In the genomic region with DNA sequence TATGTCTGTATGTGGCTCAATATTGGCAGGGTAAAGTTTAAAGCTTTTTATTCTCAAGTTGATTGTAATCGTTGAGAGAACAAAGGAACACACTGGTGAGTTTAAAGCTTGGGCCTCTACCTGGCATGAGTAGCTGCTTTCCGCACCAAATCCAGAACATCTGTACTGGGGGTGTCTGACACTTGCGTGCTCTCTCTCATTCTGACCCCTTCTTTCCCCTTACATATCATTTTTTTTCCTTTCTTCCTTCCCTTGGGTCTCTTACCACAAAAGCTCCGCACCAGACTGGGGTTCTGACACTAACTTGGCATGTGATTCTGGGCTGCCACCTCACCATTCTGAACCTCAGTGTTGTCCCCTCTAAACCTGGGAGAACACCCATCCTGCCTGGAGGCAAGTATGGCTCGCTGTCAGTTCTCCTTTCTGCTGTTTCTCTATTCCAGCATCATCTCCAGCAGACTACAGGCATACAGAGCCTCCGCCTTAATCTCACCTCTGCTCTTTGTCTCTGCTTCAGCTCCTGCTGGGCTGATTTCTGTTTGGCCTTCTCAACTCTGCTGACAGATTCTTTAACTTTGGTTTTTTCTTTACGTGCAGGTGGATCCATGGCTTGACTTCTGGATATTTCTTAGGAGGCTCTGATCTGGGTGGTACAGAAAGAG, we compare ENCODE assay signal across 5 cellular contexts. TPM values are rescaled to one million over a fixed set of nuclear protein-coding genes. Genes with fewer than 3 reads are reported as not detected.
DNase-seq lines count a peak whose midpoint lies in the region; ATAC-seq and TF ChIP-seq lines count a peak whose summit lies in the region.

No MANE protein-coding gene starts in this region.

- H3K27me3 ChIP-seq in H7 (ENCODE audit: control insufficient read depth, insufficient read depth, low read length) (no peaks in the 10 kb centered on the region), right atrium auricular region (no peaks in the 10 kb centered on the region), thymus (ENCODE audit: control insufficient read depth, insufficient read depth) (no peaks in the 10 kb centered on the region)

- H3K4me1 ChIP-seq in right atrium auricular region (peaks cover 0 to 21% of the 10 kb centered on the region in 2 donors), thymus (ENCODE audit: control insufficient read depth, insufficient read depth, low read length) (no peaks in the 10 kb centered on the region)

- peak overlapping the region; percentile 69 for H3K4me3 ChIP-seq in H7 (ENCODE audit: insufficient read depth, low read depth, low read length)
- peak overlapping the region; percentile 72 to 90 for H3K4me3 ChIP-seq in right atrium auricular region
- H3K4me3 ChIP-seq in thymus (ENCODE audit: low read length): peak overlapping the region; percentile 93

- DNase-seq in H7 (no peak), right atrium auricular region (ENCODE audit: low spot score) (no peak)

- no peak for TF ChIP-seq CTCF in right atrium auricular region (IDR thresholded peaks at IDR 0.05)

- no peaks in the 10 kb centered on the region for H3K9me3 ChIP-seq in right atrium auricular region
- no peaks in the 10 kb centered on the region for H3K9me3 ChIP-seq in thymus (ENCODE audit: control insufficient read depth)

- 41% methylated on average over 7 of the region's 7 CpGs for WGBS in thymus

- H3K36me3 ChIP-seq in H7 (replicated peaks; ENCODE audit: control insufficient read depth, insufficient read depth, low read length) (no peaks in the 10 kb centered on the region), right atrium auricular region (no peaks in the 10 kb centered on the region), thymus (ENCODE audit: control insufficient read depth, insufficient read depth) (peaks cover 10% of the 10 kb centered on the region)

- ATAC-seq in SK-N-SH treated with all-trans-retinoic acid at 6 μM for 48 hours (peak; percentile 48), HG03280 (IDR thresholded peaks at IDR 0.05; ENCODE audit: unreplicated experiment) (no peak)

- H3K27ac ChIP-seq in right atrium auricular region (peak overlapping the region; percentile 97 to 99), thymus (ENCODE audit: low read depth) (peak overlapping the region; percentile 79)

TF ChIP-seq in SK-N-SH treated with all-trans-retinoic acid at 6 μM for 48 hours, 23 proteins besides CTCF, POLR2A, EP300 and RAD21:
- no peak for TF ChIP-seq TSHZ2 (CRISPR knock-in tag; IDR thresholded peaks at IDR 0.05)
- TF ChIP-seq, protein P1, sequence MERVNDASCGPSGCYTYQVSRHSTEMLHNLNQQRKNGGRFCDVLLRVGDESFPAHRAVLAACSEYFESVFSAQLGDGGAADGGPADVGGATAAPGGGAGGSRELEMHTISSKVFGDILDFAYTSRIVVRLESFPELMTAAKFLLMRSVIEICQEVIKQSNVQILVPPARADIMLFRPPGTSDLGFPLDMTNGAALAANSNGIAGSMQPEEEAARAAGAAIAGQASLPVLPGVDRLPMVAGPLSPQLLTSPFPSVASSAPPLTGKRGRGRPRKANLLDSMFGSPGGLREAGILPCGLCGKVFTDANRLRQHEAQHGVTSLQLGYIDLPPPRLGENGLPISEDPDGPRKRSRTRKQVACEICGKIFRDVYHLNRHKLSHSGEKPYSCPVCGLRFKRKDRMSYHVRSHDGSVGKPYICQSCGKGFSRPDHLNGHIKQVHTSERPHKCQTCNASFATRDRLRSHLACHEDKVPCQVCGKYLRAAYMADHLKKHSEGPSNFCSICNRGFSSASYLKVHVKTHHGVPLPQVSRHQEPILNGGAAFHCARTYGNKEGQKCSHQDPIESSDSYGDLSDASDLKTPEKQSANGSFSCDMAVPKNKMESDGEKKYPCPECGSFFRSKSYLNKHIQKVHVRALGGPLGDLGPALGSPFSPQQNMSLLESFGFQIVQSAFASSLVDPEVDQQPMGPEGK (CRISPR knock-in tag; IDR thresholded peaks at IDR 0.05; ENCODE audit: borderline replicate concordance): no peak
- TF ChIP-seq, protein P2, sequence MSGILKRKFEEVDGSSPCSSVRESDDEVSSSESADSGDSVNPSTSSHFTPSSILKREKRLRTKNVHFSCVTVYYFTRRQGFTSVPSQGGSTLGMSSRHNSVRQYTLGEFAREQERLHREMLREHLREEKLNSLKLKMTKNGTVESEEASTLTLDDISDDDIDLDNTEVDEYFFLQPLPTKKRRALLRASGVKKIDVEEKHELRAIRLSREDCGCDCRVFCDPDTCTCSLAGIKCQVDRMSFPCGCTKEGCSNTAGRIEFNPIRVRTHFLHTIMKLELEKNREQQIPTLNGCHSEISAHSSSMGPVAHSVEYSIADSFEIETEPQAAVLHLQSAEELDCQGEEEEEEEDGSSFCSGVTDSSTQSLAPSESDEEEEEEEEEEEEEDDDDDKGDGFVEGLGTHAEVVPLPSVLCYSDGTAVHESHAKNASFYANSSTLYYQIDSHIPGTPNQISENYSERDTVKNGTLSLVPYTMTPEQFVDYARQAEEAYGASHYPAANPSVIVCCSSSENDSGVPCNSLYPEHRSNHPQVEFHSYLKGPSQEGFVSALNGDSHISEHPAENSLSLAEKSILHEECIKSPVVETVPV (CRISPR knock-in tag; IDR thresholded peaks at IDR 0.05): no peak
- TF ChIP-seq RARB (CRISPR knock-in tag; IDR thresholded peaks at IDR 0.05): no peak

RNA-seq across cellular contexts. Expression of gene ERMAP, which starts 0.9 kb away (rescaled TPM):
- total RNA-seq in H7 (2014; rRNA removed; shearing (Covaris generic)): 4.6 and 5.0 TPM in 2 replicates
- 1 to 10 TPM; 3.3 to 5.6 TPM for total RNA-seq in right atrium auricular region
- polyA plus RNA-seq in thymus: 5.0 TPM

RNA-seq across cellular contexts. Expression of gene SVBP, which starts 1.1 kb away (rescaled TPM):
- total RNA-seq in H7 (2014; rRNA removed; shearing (Covaris generic)): 45.4 and 65.2 TPM in 2 replicates
- 10 to 100 TPM; 14.5 to 22.1 TPM for total RNA-seq in right atrium auricular region
- 65.1 TPM for polyA plus RNA-seq in thymus

RNA-seq across cellular contexts. Expression of gene ZNF691, which starts 30.3 kb away (rescaled TPM):
- total RNA-seq in H7 (2014; rRNA removed; shearing (Covaris generic)): 30.4 and 33.5 TPM in 2 replicates
- 10 to 100 TPM; 10.2 to 11.6 TPM for total RNA-seq in right atrium auricular region
- 18.7 TPM for polyA plus RNA-seq in thymus

RNA-seq across cellular contexts. Expression of gene TMEM269, which starts 31.3 kb away (rescaled TPM):
- total RNA-seq in H7 (2014; rRNA removed; shearing (Covaris generic)): 1.00 and 1.1 TPM in 2 replicates
- not detected for total RNA-seq in right atrium auricular region
- 0.32 TPM for polyA plus RNA-seq in thymus

RNA-seq across cellular contexts. Expression of gene C1orf50, which starts 49.0 kb away (rescaled TPM):
- 6.2 and 8.2 TPM in 2 replicates for total RNA-seq in H7 (2014; rRNA removed; shearing (Covaris generic))
- 1 to 10 TPM; 3.0 to 3.6 TPM for total RNA-seq in right atrium auricular region
- polyA plus RNA-seq in thymus: 4.0 TPM
